Comparison of ENCODE assay signal across 1 cellular context in the genomic region with DNA sequence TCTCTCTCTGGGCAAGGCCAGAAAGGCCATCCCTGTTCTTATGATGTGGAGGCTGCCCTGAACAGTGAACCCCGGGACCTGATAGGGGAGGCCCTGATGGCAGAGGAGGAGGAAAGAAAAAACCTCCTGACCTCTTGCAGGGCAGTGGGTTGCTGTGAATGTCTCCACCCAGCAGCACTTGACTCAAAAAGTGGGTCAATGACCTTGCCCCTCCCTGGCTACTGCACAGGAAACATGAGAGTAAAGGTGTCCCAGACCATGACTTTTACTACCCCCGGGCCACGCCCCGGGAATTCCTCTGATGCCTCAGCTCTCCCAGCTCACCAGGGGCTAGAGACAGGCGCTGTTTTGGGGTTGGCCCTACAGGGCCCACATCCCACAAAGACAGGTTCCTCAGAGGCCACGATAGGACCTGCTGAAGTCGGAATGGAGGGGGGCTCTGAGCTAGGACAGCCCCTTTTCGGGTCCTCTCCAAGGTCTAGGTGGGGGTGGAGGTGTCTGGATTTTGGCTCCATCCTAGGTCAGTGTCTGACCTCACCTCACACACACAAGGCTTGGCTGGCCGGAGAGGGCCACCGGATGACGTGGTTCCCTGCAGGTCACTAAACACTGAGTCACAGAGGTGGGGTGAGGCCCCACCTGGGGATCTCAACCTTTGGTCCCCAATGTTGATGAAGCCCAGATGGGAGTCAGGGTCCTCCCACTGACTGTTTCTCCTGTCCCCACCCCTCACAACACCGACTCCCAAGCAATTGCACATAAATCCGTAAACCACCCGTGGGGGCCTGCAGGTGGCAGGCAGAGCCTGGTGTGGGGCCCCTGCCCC.
TF ChIP-seq lines count a peak whose summit lies in the region.

No MANE protein-coding gene starts in this region.

TF ChIP-seq in HepG2, 621 proteins besides CTCF, POLR2A, EP300 and RAD21 (continues in another document):
- TF ChIP-seq MIER3 (CRISPR knock-in tag; IDR thresholded peaks at IDR 0.05; ENCODE audit: borderline replicate concordance) (no peak), DMAP1 (CRISPR knock-in tag; IDR thresholded peaks at IDR 0.05) (peak; percentile 46), ATF7 (IDR thresholded peaks at IDR 0.05) (peak; percentile 21; the same call in 1 of the 2 replicates), ATF7 (CRISPR knock-in tag; IDR thresholded peaks at IDR 0.05) (no peak; the same call in 1 of the 2 replicates), ZNF251 (CRISPR knock-in tag; IDR thresholded peaks at IDR 0.05) (no peak), ZNF292 (CRISPR knock-in tag; IDR thresholded peaks at IDR 0.05; ENCODE audit: borderline replicate concordance, low read depth) (no peak; the same call in 1 of the 2 replicates), GATA4 (IDR thresholded peaks at IDR 0.05; ENCODE audit: borderline replicate concordance, low read depth) (0 out of 2 replicates have a peak, but pooled peaks have one; percentile 4), NCOR1 (IDR thresholded peaks at IDR 0.05; ENCODE audit: borderline replicate concordance, low read length) (peak; percentile 18; the same call in 1 of the 2 replicates), SMARCE1 (IDR thresholded peaks at IDR 0.05; ENCODE audit: borderline replicate concordance) (no peak), PCBP2 (optimal IDR thresholded peaks at IDR 0.05; ENCODE audit: low read depth, low read length, poor library complexity, severe bottlenecking) (no peak), NONO (IDR thresholded peaks at IDR 0.05) (no peak), NONO (CRISPR knock-in tag; conservative IDR thresholded peaks at IDR 0.05) (0 out of 2 replicates have a peak, but pooled peaks have one; percentile 35), ZBTB25 (CRISPR knock-in tag; IDR thresholded peaks at IDR 0.05) (no peak), HNF4A (CRISPR knock-in tag; IDR thresholded peaks at IDR 0.05) (peak; percentile 49), ZNF282 (IDR thresholded peaks at IDR 0.05; ENCODE audit: partially characterized antibody) (no peak), TEF (CRISPR knock-in tag; IDR thresholded peaks at IDR 0.05) (no peak), SMC3 (IDR thresholded peaks at IDR 0.05; ENCODE audit: low read length) (no peak), HNF4G (IDR thresholded peaks at IDR 0.05; ENCODE audit: borderline replicate concordance, low read depth, low read length) (peak; percentile 72; the same call in 1 of the 2 replicates), HNF4G (CRISPR knock-in tag; IDR thresholded peaks at IDR 0.05; ENCODE audit: borderline replicate concordance, low read depth) (peak; percentile 80; the same call in 1 of the 2 replicates), TRAFD1 (CRISPR knock-in tag; IDR thresholded peaks at IDR 0.05; ENCODE audit: borderline replicate concordance) (no peak), RBM22 (optimal IDR thresholded peaks at IDR 0.05; ENCODE audit: low read length) (no peak), ZNF720 (CRISPR knock-in tag; IDR thresholded peaks at IDR 0.05) (no peak), ZNF766 (CRISPR knock-in tag; IDR thresholded peaks at IDR 0.05; ENCODE audit: borderline replicate concordance) (0 out of 2 replicates have a peak, but pooled peaks have one; percentile 55), HNRNPH1 (optimal IDR thresholded peaks at IDR 0.05; ENCODE audit: low read depth, low read length) (no peak), NFE2 (CRISPR knock-in tag; IDR thresholded peaks at IDR 0.05) (no peak), CBX1 (IDR thresholded peaks at IDR 0.05; ENCODE audit: low read depth) (peak; percentile 18), MED13 (CRISPR knock-in tag; IDR thresholded peaks at IDR 0.05) (no peak), ZMAT5 (CRISPR knock-in tag; IDR thresholded peaks at IDR 0.05; ENCODE audit: borderline replicate concordance, low read depth) (no peak), EED (CRISPR knock-in tag; IDR thresholded peaks at IDR 0.05) (no peak), FOSL2 (CRISPR knock-in tag; IDR thresholded peaks at IDR 0.05) (peak; percentile 92), ZNF343 (CRISPR knock-in tag; IDR thresholded peaks at IDR 0.05) (no peak), ZNF598 (CRISPR knock-in tag; IDR thresholded peaks at IDR 0.05; ENCODE audit: borderline replicate concordance) (no peak), CREB1 (IDR thresholded peaks at IDR 0.05) (peak; percentile 80), CREB1 (CRISPR knock-in tag; IDR thresholded peaks at IDR 0.05) (no peak), ETV5 (CRISPR knock-in tag; IDR thresholded peaks at IDR 0.05; ENCODE audit: borderline replicate concordance) (peak; percentile 82), HDAC6 (IDR thresholded peaks at IDR 0.05; ENCODE audit: low read depth, low read length) (no peak), ZNF451 (CRISPR knock-in tag; IDR thresholded peaks at IDR 0.05) (no peak), CBX5 (CRISPR knock-in tag; IDR thresholded peaks at IDR 0.05; ENCODE audit: borderline replicate concordance) (0 out of 2 replicates have a peak, but pooled peaks have one; percentile 9), HINFP (CRISPR knock-in tag; IDR thresholded peaks at IDR 0.05; ENCODE audit: low read depth) (0 out of 2 replicates have a peak, but pooled peaks have one; percentile 11), CEBPB (IDR thresholded peaks at IDR 0.05; ENCODE audit: borderline replicate concordance, low read depth, low read length) (no peak), HDAC1 (CRISPR knock-in tag; IDR thresholded peaks at IDR 0.05) (peak; percentile 53), LCORL (IDR thresholded peaks at IDR 0.05) (0 out of 2 replicates have a peak, but pooled peaks have one; percentile 31), LCORL (CRISPR knock-in tag; IDR thresholded peaks at IDR 0.05) (peak; percentile 93), NR2F2 (IDR thresholded peaks at IDR 0.05; ENCODE audit: borderline replicate concordance, low read depth) (no peak), FOXK1 (CRISPR knock-in tag; IDR thresholded peaks at IDR 0.05; ENCODE audit: borderline replicate concordance, low read depth) (no peak), SP5 (CRISPR knock-in tag; IDR thresholded peaks at IDR 0.05; ENCODE audit: borderline replicate concordance, low read depth) (peak; percentile 96), ZNF550 (CRISPR knock-in tag; IDR thresholded peaks at IDR 0.05; ENCODE audit: borderline replicate concordance) (no peak), ZNF564 (CRISPR knock-in tag; IDR thresholded peaks at IDR 0.05) (no peak), ZNF232 (CRISPR knock-in tag; IDR thresholded peaks at IDR 0.05; ENCODE audit: borderline replicate concordance) (peak; percentile 14; the same call in 1 of the 2 replicates), JUND (CRISPR knock-in tag; IDR thresholded peaks at IDR 0.05) (no peak; the same call in none of the 2 replicates)
- TF ChIP-seq, protein P1, sequence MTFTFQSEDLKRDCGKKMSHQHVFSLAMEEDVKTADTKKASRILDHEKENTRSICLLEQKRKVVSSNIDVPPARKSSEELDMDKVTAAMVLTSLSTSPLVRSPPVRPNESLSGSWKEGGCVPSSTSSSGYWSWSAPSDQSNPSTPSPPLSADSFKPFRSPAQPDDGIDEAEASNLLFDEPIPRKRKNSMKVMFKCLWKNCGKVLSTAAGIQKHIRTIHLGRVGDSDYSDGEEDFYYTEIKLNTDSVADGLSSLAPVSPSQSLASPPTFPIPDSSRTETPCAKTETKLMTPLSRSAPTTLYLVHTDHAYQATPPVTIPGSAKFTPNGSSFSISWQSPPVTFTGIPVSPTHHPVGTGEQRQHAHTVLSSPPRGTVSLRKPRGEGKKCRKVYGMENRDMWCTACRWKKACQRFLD (CRISPR knock-in tag; IDR thresholded peaks at IDR 0.05; ENCODE audit: borderline replicate concordance), result no peak
- TF ChIP-seq, protein P2, sequence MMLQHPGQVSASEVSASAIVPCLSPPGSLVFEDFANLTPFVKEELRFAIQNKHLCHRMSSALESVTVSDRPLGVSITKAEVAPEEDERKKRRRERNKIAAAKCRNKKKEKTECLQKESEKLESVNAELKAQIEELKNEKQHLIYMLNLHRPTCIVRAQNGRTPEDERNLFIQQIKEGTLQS (CRISPR knock-in tag; IDR thresholded peaks at IDR 0.05), result peak; percentile 64; the same call in 1 of the 2 replicates
- TF ChIP-seq, protein P3, sequence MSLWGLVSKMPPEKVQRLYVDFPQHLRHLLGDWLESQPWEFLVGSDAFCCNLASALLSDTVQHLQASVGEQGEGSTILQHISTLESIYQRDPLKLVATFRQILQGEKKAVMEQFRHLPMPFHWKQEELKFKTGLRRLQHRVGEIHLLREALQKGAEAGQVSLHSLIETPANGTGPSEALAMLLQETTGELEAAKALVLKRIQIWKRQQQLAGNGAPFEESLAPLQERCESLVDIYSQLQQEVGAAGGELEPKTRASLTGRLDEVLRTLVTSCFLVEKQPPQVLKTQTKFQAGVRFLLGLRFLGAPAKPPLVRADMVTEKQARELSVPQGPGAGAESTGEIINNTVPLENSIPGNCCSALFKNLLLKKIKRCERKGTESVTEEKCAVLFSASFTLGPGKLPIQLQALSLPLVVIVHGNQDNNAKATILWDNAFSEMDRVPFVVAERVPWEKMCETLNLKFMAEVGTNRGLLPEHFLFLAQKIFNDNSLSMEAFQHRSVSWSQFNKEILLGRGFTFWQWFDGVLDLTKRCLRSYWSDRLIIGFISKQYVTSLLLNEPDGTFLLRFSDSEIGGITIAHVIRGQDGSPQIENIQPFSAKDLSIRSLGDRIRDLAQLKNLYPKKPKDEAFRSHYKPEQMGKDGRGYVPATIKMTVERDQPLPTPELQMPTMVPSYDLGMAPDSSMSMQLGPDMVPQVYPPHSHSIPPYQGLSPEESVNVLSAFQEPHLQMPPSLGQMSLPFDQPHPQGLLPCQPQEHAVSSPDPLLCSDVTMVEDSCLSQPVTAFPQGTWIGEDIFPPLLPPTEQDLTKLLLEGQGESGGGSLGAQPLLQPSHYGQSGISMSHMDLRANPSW (CRISPR knock-in tag; IDR thresholded peaks at IDR 0.05; ENCODE audit: borderline replicate concordance), result no peak
- TF ChIP-seq, protein P4, sequence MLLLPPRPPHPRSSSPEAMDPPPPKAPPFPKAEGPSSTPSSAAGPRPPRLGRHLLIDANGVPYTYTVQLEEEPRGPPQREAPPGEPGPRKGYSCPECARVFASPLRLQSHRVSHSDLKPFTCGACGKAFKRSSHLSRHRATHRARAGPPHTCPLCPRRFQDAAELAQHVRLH (CRISPR knock-in tag; IDR thresholded peaks at IDR 0.05; ENCODE audit: borderline replicate concordance, low read depth), result 0 out of 2 replicates have a peak, but pooled peaks have one; percentile 12
- TF ChIP-seq, protein P5, sequence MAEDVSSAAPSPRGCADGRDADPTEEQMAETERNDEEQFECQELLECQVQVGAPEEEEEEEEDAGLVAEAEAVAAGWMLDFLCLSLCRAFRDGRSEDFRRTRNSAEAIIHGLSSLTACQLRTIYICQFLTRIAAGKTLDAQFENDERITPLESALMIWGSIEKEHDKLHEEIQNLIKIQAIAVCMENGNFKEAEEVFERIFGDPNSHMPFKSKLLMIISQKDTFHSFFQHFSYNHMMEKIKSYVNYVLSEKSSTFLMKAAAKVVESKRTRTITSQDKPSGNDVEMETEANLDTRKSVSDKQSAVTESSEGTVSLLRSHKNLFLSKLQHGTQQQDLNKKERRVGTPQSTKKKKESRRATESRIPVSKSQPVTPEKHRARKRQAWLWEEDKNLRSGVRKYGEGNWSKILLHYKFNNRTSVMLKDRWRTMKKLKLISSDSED (CRISPR knock-in tag; IDR thresholded peaks at IDR 0.05), result no peak
